ENCODE assay signal across 11 cellular contexts in the genomic region with DNA sequence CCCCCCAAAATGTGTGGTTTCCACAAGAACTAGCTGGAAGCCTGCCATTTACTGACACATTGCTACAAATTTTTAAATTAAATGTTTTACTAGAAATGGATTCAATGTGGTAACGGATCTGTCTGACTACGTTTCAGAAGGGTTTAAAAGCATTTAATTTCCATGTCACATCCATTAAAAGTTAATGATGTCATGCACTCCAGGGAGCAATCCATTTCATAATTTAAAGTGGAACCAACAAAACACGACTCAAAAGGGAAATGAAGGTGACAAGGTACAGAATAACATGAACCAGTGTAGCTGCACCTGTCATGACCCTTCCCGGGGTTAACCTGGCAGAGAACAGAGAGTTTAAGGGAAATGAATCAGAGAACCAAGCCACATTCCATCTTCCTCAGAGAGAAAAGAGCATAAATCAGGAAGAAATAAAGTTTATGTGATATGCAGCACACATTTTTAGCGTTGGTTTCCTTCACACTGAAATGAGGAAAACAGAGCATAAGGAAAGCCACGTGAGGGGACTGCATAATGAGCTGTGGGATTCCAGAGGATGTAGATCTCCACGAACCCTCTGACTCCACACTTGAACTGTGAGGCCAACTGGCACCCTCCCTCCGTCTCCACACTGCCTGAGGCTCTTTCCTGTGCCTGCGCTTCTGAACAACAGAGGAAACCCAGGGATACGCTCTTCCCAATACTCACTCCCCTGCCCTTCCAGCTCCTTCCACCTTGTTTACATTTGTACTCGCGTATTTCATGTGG.
DNase-seq lines count a peak whose midpoint lies in the region; ATAC-seq and TF ChIP-seq lines count a peak whose summit lies in the region.
"Had no signal": no experiment of that assay in that cellular context is flagged by ENCODE, and none has a peak within 500 bp of the region (broad histone marks: within the 10 kb centered on the region; RNA-seq: fewer than 3 reads in every experiment).

No MANE protein-coding gene starts in this region.

- H3K27ac Mint-ChIP-seq in CD4-positive, alpha-beta T cell = no peak overlapping the region

- no peak overlapping the region for H3K4me3 Mint-ChIP-seq in CD4-positive, alpha-beta T cell

- TF ChIP-seq CTCF in AG04449 (IDR thresholded peaks at IDR 0.05; ENCODE audit: insufficient read depth, low read length, missing control alignments) (no peak), cardiac fibroblast (IDR thresholded peaks at IDR 0.05; ENCODE audit: low read depth, low read length) (no peak)
- TF ChIP-seq CTCF in CD4-positive, alpha-beta T cell (IDR thresholded peaks at IDR 0.05) = no peak

- no peaks in the 10 kb centered on the region for H3K9me3 Mint-ChIP-seq in CD4-positive, alpha-beta T cell

- no peaks in the 10 kb centered on the region for H3K27me3 ChIP-seq in CD4-positive, alpha-beta T cell (ENCODE audit: control insufficient read depth, insufficient read depth, low read length)

- H3K27me3 Mint-ChIP-seq in CD4-positive, alpha-beta T cell = no peaks in the 10 kb centered on the region

- POLR2A ChIA-PET in AG04449 (lab: Yijun Ruan, JAX) = no interaction called here
- POLR2A ChIA-PET in CD4-positive, alpha-beta T cell (lab: Charles Lee) = no interaction called here

- H3K36me3 Mint-ChIP-seq in CD4-positive, alpha-beta T cell (ENCODE audit: low read depth) = no peaks in the 10 kb centered on the region

- H3K4me3 ChIP-seq in AG04449 (ENCODE audit: low read depth, low read length) = peak overlapping the region; percentile 37
- peak overlapping the region in 1 of 2 donors; percentile 15 for H3K4me3 ChIP-seq in cardiac fibroblast (replicated peaks in 1 of 2; ENCODE audit: low read depth in 2 of 2, low read length in 2 of 2)

- H3K4me1 Mint-ChIP-seq in CD4-positive, alpha-beta T cell (ENCODE audit: low read depth) = no peaks in the 10 kb centered on the region

- intact Hi-C loops in CD4-positive, alpha-beta T cell (cut with DNase I, micrococcal nuclease) = no loop called here

- no peak overlapping the region for H3K27ac ChIP-seq in CD4-positive, alpha-beta T cell (ENCODE audit: low read depth, low read length)

- peak; percentile 29 for ATAC-seq in left lobe of liver
- no peak for ATAC-seq in CD4-positive, alpha-beta T cell (ENCODE audit: poor library complexity)
- ATAC-seq: left colon had no signal

- DNase-seq in AG04449 (ENCODE audit: low read depth, low spot score) (no peak), M059J (ENCODE audit: low read depth) (peak; percentile 96), cardiac fibroblast (ENCODE audit: low read depth in 2 of 2) (peak; percentile 29 to 36), left lobe of liver (ENCODE audit: low spot score) (no peak), DMS53 (lab: John Stamatoyannopoulos, UW) (no peak), RPMI8226 (no peak)
- no peak for DNase-seq in CD4-positive, alpha-beta T cell
- no peak for DNase-seq in stimulated activated CD4-positive, alpha-beta T cell treated with anti-CD3 and anti-CD28 coated beads, Interleukin-1b, Interleukin-23, amount 100 ng/mL, for 48 hours
- DNase-seq: activated gamma-delta T cell, left colon, NCI-H82 had no signal

- no peaks in the 10 kb centered on the region for H3K9me3 ChIP-seq in CD4-positive, alpha-beta T cell (ENCODE audit: control insufficient read depth, low read length)

- CTCF ChIA-PET in AG04449 (lab: Yijun Ruan, JAX) = interaction anchor here (1.0 to 2.1 kb wide), 3 partner anchors 17 to 558 kb away, joined by 3 to 4 read pairs (median 4); no protein-coding TSS in a partner anchor
- CTCF ChIA-PET in CD4-positive, alpha-beta T cell (lab: Charles Lee) = interaction anchor here (1.4 kb wide), 1 partner anchor 11 kb away, joined by 3 read pairs; no protein-coding TSS in a partner anchor

Comparison
In these comparisons a context has a peak if more than half of its experiments do, and no peak if none do; other contexts are left out.
1. DNase-seq: peak in M059J (single experiment) and cardiac fibroblast (2 of 2); none in AG04449 (single experiment), left lobe of liver (single experiment), CD4-positive, alpha-beta T cell (0 of 10), DMS53 (single experiment), stimulated activated CD4-positive, alpha-beta T cell treated with anti-CD3 and anti-CD28 coated beads, Interleukin-1b, Interleukin-23, amount 100 ng/mL, for 48 hours (single experiment) and RPMI8226 (single experiment).